ENCODE assay signal across 22 cellular contexts in genomic region chr3:194167480-194167862, GRCh38. TPM values are rescaled to one million over a fixed set of nuclear protein-coding genes. Genes with fewer than 3 reads are reported as not detected.
"Had no signal": no experiment of that assay in that cellular context is flagged by ENCODE, and none has a peak within 500 bp of the region (broad histone marks: within the 10 kb centered on the region; RNA-seq: fewer than 3 reads in every experiment).

No MANE protein-coding gene starts in this region.

- H3K27ac ChIP-seq: adrenal gland, colonic mucosa, dorsolateral prefrontal cortex, esophagus squamous epithelium, gastrocnemius medialis had no signal

- H3K4me3 Mint-ChIP-seq: activated naive CD8-positive, alpha-beta T cell; activated T-cell treated with anti-CD3 and anti-CD28 coated beads, Interleukin-2, amount 50 U/mL, for 24 hours; activated T-helper 17 cell treated with anti-CD3 and anti-CD28 coated beads, Interleukin-2, amount 50 U/mL, for 72 hours; memory B cell; naive thymus-derived CD4-positive, alpha-beta T cell; stimulated activated naive B cell treated with anti-CD40 and anti-IgM and Interleukin-4, amounts not matched to agents 10 μg/mL and 1 μg/mL and 100 μg/mL, for 72 hours had no signal

- H3K9me3 Mint-ChIP-seq: activated T-cell treated with anti-CD3 and anti-CD28 coated beads, Interleukin-2, amount 50 U/mL, for 24 hours; activated T-helper 17 cell treated with anti-CD3 and anti-CD28 coated beads, Interleukin-2, amount 50 U/mL, for 72 hours; memory B cell; naive thymus-derived CD4-positive, alpha-beta T cell; stimulated activated naive B cell treated with anti-CD40 and anti-IgM and Interleukin-4, amounts not matched to agents 10 μg/mL and 1 μg/mL and 100 μg/mL, for 72 hours had no signal

- DNase-seq: activated CD4-positive, alpha-beta T cell treated with anti-CD3 and anti-CD28 coated beads for 1 hour; activated CD4-positive, alpha-beta T cell treated with anti-CD3 and anti-CD28 coated beads, Interleukin-2, amount 50 U/mL, for 1 hour; activated CD8-positive, alpha-beta memory T cell treated with anti-CD3 and anti-CD28 coated beads for 24 hours; activated CD8-positive, alpha-beta memory T cell treated with anti-CD3 and anti-CD28 coated beads, Interleukin-2, amount 50 U/mL, for 4 hours; activated naive CD4-positive, alpha-beta T cell; activated T-cell treated with anti-CD3 and anti-CD28 coated beads, Interleukin-2, amount 50 U/mL, for 24 hours; colonic mucosa; dorsolateral prefrontal cortex; esophagus squamous epithelium; gastrocnemius medialis; head of caudate nucleus; naive thymus-derived CD4-positive, alpha-beta T cell; stimulated activated CD4-positive, alpha-beta T cell treated with anti-CD3 and anti-CD28 coated beads, Interleukin-2, amount 100 ng/mL, for 48 hours; stimulated activated CD8-positive, alpha-beta memory T cell treated with anti-CD3 and anti-CD28 coated beads, Interleukin-4, amount 100 ng/mL, for 48 hours; stimulated activated naive B cell treated with anti-CD40 and anti-IgM and Interleukin-4, amounts not matched to agents 10 μg/mL and 1 μg/mL and 100 μg/mL, for 72 hours; trophoblast cell had no signal

- H3K4me1 Mint-ChIP-seq: activated T-helper 17 cell treated with anti-CD3 and anti-CD28 coated beads, Interleukin-2, amount 50 U/mL, for 72 hours had no signal

- H3K4me1 ChIP-seq: colonic mucosa, gastrocnemius medialis, uterus had no signal

- H3K36me3 ChIP-seq: adrenal gland, colonic mucosa, esophagus squamous epithelium, gastrocnemius medialis, sigmoid colon, uterus had no signal

- H3K36me3 Mint-ChIP-seq: activated naive CD8-positive, alpha-beta T cell; memory B cell; naive thymus-derived CD4-positive, alpha-beta T cell; stimulated activated naive B cell treated with anti-CD40 and anti-IgM and Interleukin-4, amounts not matched to agents 10 μg/mL and 1 μg/mL and 100 μg/mL, for 72 hours had no signal

- H3K27ac Mint-ChIP-seq: activated naive CD8-positive, alpha-beta T cell; activated T-cell treated with anti-CD3 and anti-CD28 coated beads, Interleukin-2, amount 50 U/mL, for 24 hours; activated T-helper 17 cell treated with anti-CD3 and anti-CD28 coated beads, Interleukin-2, amount 50 U/mL, for 72 hours; memory B cell; naive thymus-derived CD4-positive, alpha-beta T cell had no signal

- H3K9me3 ChIP-seq: adrenal gland, colonic mucosa, esophagus squamous epithelium, gastrocnemius medialis, sigmoid colon, uterus had no signal

- H3K4me3 ChIP-seq: adrenal gland, colonic mucosa, gastrocnemius medialis, uterus had no signal

- H3K27me3 ChIP-seq: adrenal gland, colonic mucosa, gastrocnemius medialis, sigmoid colon, uterus had no signal

- ATAC-seq: activated T-helper 17 cell treated with anti-CD3 and anti-CD28 coated beads, Interleukin-2, amount 50 U/mL, for 72 hours; naive thymus-derived CD4-positive, alpha-beta T cell; stimulated activated naive B cell treated with anti-CD40 and anti-IgM and Interleukin-4, amounts not matched to agents 10 μg/mL and 1 μg/mL and 100 μg/mL, for 72 hours had no signal

RNA-seq across cellular contexts. Expression of gene HES1, which starts 31.5 kb away (rescaled TPM):
- polyA plus RNA-seq: naive thymus-derived CD4-positive, alpha-beta T cell had no signal
